ENCODE assay signal across 8 cellular contexts in the genomic region with DNA sequence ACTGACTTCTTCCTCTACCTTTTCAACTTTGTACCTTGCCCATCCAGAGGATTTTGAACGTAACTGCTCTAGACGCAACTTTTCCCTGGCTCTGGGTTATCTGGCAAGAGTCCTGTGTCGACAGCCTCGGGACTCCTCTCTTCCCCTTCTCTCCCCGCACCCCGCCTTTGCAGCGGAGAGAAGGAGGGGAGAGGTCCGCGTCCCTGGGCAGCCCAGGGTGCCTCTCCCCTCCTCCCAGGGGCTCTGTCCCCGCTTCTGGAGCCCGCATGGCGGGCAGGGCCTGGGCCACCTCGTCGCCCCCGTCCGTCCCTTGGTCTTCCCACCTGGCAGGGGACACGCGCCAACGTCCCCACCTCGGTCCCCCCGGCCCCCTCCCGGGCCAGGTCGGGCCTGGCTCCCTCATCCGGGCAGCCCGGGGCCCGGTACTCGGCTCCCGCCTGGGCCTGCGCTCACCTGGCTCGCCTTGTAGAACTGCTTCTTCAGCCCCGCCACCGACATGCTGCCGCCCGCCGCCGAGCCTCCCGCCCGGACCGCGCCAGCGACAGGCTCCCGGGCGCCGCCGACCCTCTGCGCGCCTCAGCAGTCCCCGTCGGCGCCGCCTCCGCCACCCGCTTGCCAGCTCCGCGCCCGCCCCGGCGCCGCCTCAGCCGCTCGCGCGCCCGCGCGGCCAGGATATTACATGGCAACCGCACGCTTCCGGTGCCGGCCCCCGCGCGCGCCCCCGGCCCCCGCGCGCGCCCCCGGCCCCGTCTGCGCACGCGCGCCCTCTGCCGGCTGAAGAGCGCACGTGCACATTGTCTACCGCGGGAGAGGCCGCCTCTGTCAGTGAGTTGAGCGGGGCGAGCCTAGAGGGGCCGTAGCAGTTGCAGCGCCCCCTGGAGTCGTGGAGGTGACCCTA. TPM values are rescaled to one million over a fixed set of nuclear protein-coding genes. Genes with fewer than 3 reads are reported as not detected.
DNase-seq lines count a peak whose midpoint lies in the region; ATAC-seq and TF ChIP-seq lines count a peak whose summit lies in the region.

A gene with protein sequence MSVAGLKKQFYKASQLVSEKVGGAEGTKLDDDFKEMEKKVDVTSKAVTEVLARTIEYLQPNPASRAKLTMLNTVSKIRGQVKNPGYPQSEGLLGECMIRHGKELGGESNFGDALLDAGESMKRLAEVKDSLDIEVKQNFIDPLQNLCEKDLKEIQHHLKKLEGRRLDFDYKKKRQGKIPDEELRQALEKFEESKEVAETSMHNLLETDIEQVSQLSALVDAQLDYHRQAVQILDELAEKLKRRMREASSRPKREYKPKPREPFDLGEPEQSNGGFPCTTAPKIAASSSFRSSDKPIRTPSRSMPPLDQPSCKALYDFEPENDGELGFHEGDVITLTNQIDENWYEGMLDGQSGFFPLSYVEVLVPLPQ (minus strand): TSS at position 677 of the 898 bp plus-strand sequence. CDS start 179 bp downstream, at position 498.

- H3K27me3 Mint-ChIP-seq in activated T-helper 17 cell treated with anti-CD3 and anti-CD28 coated beads, Interleukin-2, amount 50 U/mL, for 72 hours: no peaks in the 10 kb centered on the region
- no peaks in the 10 kb centered on the region for H3K27me3 Mint-ChIP-seq in nephron (ENCODE audit: low read depth)
- no peaks in the 10 kb centered on the region for H3K27me3 Mint-ChIP-seq in stimulated activated naive CD8-positive, alpha-beta T cell treated with anti-CD3 and anti-CD28 coated beads, Interleukin-15, Interleukin-2, amounts not matched to agents 100 ng/mL and 50 ng/mL, for 24 hours

- H3K4me3 Mint-ChIP-seq in activated T-helper 17 cell treated with anti-CD3 and anti-CD28 coated beads, Interleukin-2, amount 50 U/mL, for 72 hours: peak within 1 kb of the TSS; percentile 95
- peak within 1 kb of the TSS; percentile 92 to 95 (median 95) for H3K4me3 Mint-ChIP-seq in nephron
- peak within 1 kb of the TSS; percentile 94 for H3K4me3 Mint-ChIP-seq in stimulated activated naive CD8-positive, alpha-beta T cell treated with anti-CD3 and anti-CD28 coated beads, Interleukin-15, Interleukin-2, amounts not matched to agents 100 ng/mL and 50 ng/mL, for 24 hours

- peak within 1 kb of the TSS; percentile 92 for H3K27ac Mint-ChIP-seq in activated T-helper 17 cell treated with anti-CD3 and anti-CD28 coated beads, Interleukin-2, amount 50 U/mL, for 72 hours
- peak within 1 kb of the TSS; percentile 76 to 89 (median 88) for H3K27ac Mint-ChIP-seq in nephron
- peak within 1 kb of the TSS; percentile 91 for H3K27ac Mint-ChIP-seq in stimulated activated naive CD8-positive, alpha-beta T cell treated with anti-CD3 and anti-CD28 coated beads, Interleukin-15, Interleukin-2, amounts not matched to agents 100 ng/mL and 50 ng/mL, for 24 hours

- ATAC-seq in activated T-helper 17 cell treated with anti-CD3 and anti-CD28 coated beads, Interleukin-2, amount 50 U/mL, for 72 hours (replicated peaks): peak; percentile 69

- no peaks in the 10 kb centered on the region for H3K9me3 Mint-ChIP-seq in activated T-helper 17 cell treated with anti-CD3 and anti-CD28 coated beads, Interleukin-2, amount 50 U/mL, for 72 hours
- H3K9me3 Mint-ChIP-seq in nephron: no peaks in the 10 kb centered on the region
- no peaks in the 10 kb centered on the region for H3K9me3 Mint-ChIP-seq in stimulated activated naive CD8-positive, alpha-beta T cell treated with anti-CD3 and anti-CD28 coated beads, Interleukin-15, Interleukin-2, amounts not matched to agents 100 ng/mL and 50 ng/mL, for 24 hours

- peak; percentile 87 for DNase-seq in EL
- peak; percentile 72 for DNase-seq in GOT3 (lab: John Stamatoyannopoulos, UW)
- DNase-seq in RPMI7951 (ENCODE audit: low read depth): peak; percentile 84
- peak; percentile 95 for DNase-seq in fibroblast of pulmonary artery (ENCODE audit: low read depth)

- peaks cover 65% of the 10 kb centered on the region for H3K36me3 Mint-ChIP-seq in activated T-helper 17 cell treated with anti-CD3 and anti-CD28 coated beads, Interleukin-2, amount 50 U/mL, for 72 hours (ENCODE audit: low read depth)
- peaks cover 12% of the 10 kb centered on the region for H3K36me3 Mint-ChIP-seq in nephron (ENCODE audit: low read depth)
- peaks cover 27% of the 10 kb centered on the region for H3K36me3 Mint-ChIP-seq in stimulated activated naive CD8-positive, alpha-beta T cell treated with anti-CD3 and anti-CD28 coated beads, Interleukin-15, Interleukin-2, amounts not matched to agents 100 ng/mL and 50 ng/mL, for 24 hours (ENCODE audit: low read depth)

- peaks cover 18% of the 10 kb centered on the region for H3K4me1 Mint-ChIP-seq in activated T-helper 17 cell treated with anti-CD3 and anti-CD28 coated beads, Interleukin-2, amount 50 U/mL, for 72 hours
- H3K4me1 Mint-ChIP-seq in nephron: peaks cover 50% of the 10 kb centered on the region
- peaks cover 64% of the 10 kb centered on the region for H3K4me1 Mint-ChIP-seq in stimulated activated naive CD8-positive, alpha-beta T cell treated with anti-CD3 and anti-CD28 coated beads, Interleukin-15, Interleukin-2, amounts not matched to agents 100 ng/mL and 50 ng/mL, for 24 hours (ENCODE audit: low read depth)

- TF ChIP-seq CTCF in LNCAP (IDR thresholded peaks at IDR 0.05): peak; percentile 100
- peak; percentile 83 for TF ChIP-seq CTCF in fibroblast of pulmonary artery (IDR thresholded peaks at IDR 0.05; ENCODE audit: low read length, missing control alignments)
- peak; percentile 90 to 94 (median 93) for TF ChIP-seq CTCF in nephron (IDR thresholded peaks at IDR 0.05; ENCODE audit: unreplicated experiment in 3 of 3)

- peak within 1 kb of the TSS; percentile 89 for H3K4me3 ChIP-seq in fibroblast of pulmonary artery (replicated peaks; ENCODE audit: low read depth, low read length)

RNA-seq across cellular contexts. Expression of the gene that starts here (rescaled TPM):
- total RNA-seq in RPMI7951 (2014; rRNA removed; shearing (Covaris generic)): 83.2 and 84.3 TPM in 2 replicates
- 10 to 100 TPM; 49.1 to 67.1 TPM for total RNA-seq in activated T-helper 17 cell treated with anti-CD3 and anti-CD28 coated beads, Interleukin-2, amount 50 U/mL, for 72 hours

Comparison
In these comparisons a context has a peak if more than half of its experiments do, and no peak if none do; other contexts are left out.
1. Peak in every context shown above with its lines: DNase-seq, ATAC-seq and H3K4me3 ChIP-seq.